ENCODE assay signal across 9 cellular contexts in the genomic region with DNA sequence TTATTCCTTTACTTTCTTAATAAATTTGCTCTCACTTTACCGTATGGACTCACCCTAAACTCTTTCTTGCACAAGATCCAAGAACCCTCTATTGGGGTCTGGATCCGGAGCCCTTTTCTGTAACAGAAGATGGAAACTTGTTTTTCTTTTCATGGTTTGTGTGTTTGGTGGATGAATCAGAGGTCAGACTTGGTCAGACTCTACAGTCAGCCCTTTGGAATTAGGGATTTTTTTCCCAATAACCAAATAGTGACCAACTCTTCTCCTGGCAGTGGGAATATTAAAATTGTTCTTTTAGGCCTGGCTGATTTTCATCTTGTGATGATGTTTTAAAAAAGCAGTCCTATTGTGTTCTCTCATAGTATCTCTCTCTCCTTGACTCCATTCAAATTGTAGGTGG.
DNase-seq lines count a peak whose midpoint lies in the region; ATAC-seq and TF ChIP-seq lines count a peak whose summit lies in the region.
"Had no signal": no experiment of that assay in that cellular context is flagged by ENCODE, and none has a peak within 500 bp of the region (broad histone marks: within the 10 kb centered on the region; RNA-seq: fewer than 3 reads in every experiment).

No MANE protein-coding gene starts in this region.

- H3K4me2 ChIP-seq in fibroblast of lung (ENCODE audit: extremely low read depth, insufficient read depth, low read length): peak overlapping the region; percentile 21

- TF ChIP-seq CTCF in RWPE1 (conservative IDR thresholded peaks at IDR 0.05; ENCODE audit: low read depth) (no peak), fibroblast of lung (conservative IDR thresholded peaks at IDR 0.05 in 1 of 2, IDR thresholded peaks at IDR 0.05 in 1 of 2; ENCODE audit: low read depth in 1 of 2, low read length in 2 of 2) (no peak)

- POLR2A ChIA-PET in RWPE1 (lab: Yijun Ruan, JAX; ENCODE audit: low non-redundant PET): no interaction called here

- no peak overlapping the region for H3K27ac ChIP-seq in RWPE1
- peak overlapping the region; percentile 41 for H3K27ac ChIP-seq in fibroblast of lung (ENCODE audit: insufficient read depth, low read length)

- DNase-seq in EH (ENCODE audit: low read depth) (peak; percentile 96), RWPE1 (ENCODE audit: low spot score) (peak; percentile 84), fibroblast of lung (ENCODE audit: low read depth in 2 of 2) (peak; percentile 91 to 96), pulmonary artery endothelial cell (ENCODE audit: low read depth, low spot score) (peak; percentile 26), OCI-M1 (lab: John Stamatoyannopoulos, UW) (no peak), cerebellar cortex (ENCODE audit: low spot score) (no peak), H7 (no peak)
- DNase-seq: NCI-H69 had no signal

- no peak overlapping the region for H3K9ac ChIP-seq in fibroblast of lung (ENCODE audit: insufficient read depth, low read length)

- H3K27me3 ChIP-seq in fibroblast of lung (ENCODE audit: control insufficient read depth, insufficient read depth, low read length): no peaks in the 10 kb centered on the region
- no peaks in the 10 kb centered on the region for H3K27me3 ChIP-seq in H7 (ENCODE audit: control insufficient read depth, insufficient read depth, low read length)

- H2AFZ ChIP-seq in fibroblast of lung (ENCODE audit: low read length): no peak overlapping the region

- no peaks in the 10 kb centered on the region for H3K79me2 ChIP-seq in fibroblast of lung (ENCODE audit: control insufficient read depth, insufficient read depth, low read length)

- no peaks in the 10 kb centered on the region for H4K20me1 ChIP-seq in fibroblast of lung (ENCODE audit: control insufficient read depth, extremely low read depth, insufficient read depth, low read length)

- H3K4me3 ChIP-seq in fibroblast of lung (replicated peaks in 1 of 4; ENCODE audit: control extremely low read depth in 1 of 4, insufficient read depth in 1 of 4, low read depth in 3 of 4, low read length in 4 of 4) (no peak overlapping the region), H7 (ENCODE audit: insufficient read depth, low read depth, low read length) (no peak overlapping the region)

- no peaks in the 10 kb centered on the region for H3K36me3 ChIP-seq in fibroblast of lung (ENCODE audit: control insufficient read depth, insufficient read depth, low read length)
- no peaks in the 10 kb centered on the region for H3K36me3 ChIP-seq in H7 (replicated peaks; ENCODE audit: control insufficient read depth, insufficient read depth, low read length)

- ATAC-seq in HG02885 (IDR thresholded peaks at IDR 0.05; ENCODE audit: poor library complexity, unreplicated experiment): no peak

- peaks cover 6% of the 10 kb centered on the region for H3K4me1 ChIP-seq in fibroblast of lung (ENCODE audit: control insufficient read depth, extremely low read depth, insufficient read depth, low read length)

- H3K9me3 ChIP-seq in fibroblast of lung (ENCODE audit: control insufficient read depth, insufficient read depth, low read depth, low read length): no peaks in the 10 kb centered on the region

- CTCF ChIA-PET in RWPE1 (lab: Yijun Ruan, JAX): interaction anchor here (0.6 kb wide), 1 partner anchor 31 kb away, joined by 3 read pairs; no protein-coding TSS in a partner anchor

Comparison
In these comparisons a context has a peak if more than half of its experiments do, and no peak if none do; other contexts are left out.
1. DNase-seq: peak in EH (single experiment), RWPE1 (single experiment), fibroblast of lung (2 of 2) and pulmonary artery endothelial cell (single experiment); none in OCI-M1 (single experiment), cerebellar cortex (single experiment) and H7 (single experiment).